29 cellular contexts compared by ENCODE assay signal in genomic region chr17:71399649-71400048, GRCh38.
"Had no signal": no experiment of that assay in that cellular context is flagged by ENCODE, and none has a peak within 500 bp of the region (broad histone marks: within the 10 kb centered on the region; RNA-seq: fewer than 3 reads in every experiment).

No MANE protein-coding gene starts in this region.

- H3K27ac ChIP-seq: neutrophil, pancreas, prostate gland, right atrium auricular region, sigmoid colon, spleen, stomach, thoracic aorta, thyroid gland, tibial nerve, upper lobe of right lung, uterus had no signal

- H3K27me3 Mint-ChIP-seq: naive B cell; naive thymus-derived CD8-positive, alpha-beta T cell; natural killer cell treated with Interleukin-12 subunit alpha and Interleukin-12 subunit beta and Interleukin-15 and Interleukin-18, amount 100 ng/mL, for 72 hours; stimulated activated naive B cell treated with anti-CD40 and anti-IgM and Interleukin-4, amounts not matched to agents 10 μg/mL and 1 μg/mL and 100 μg/mL, for 72 hours; stimulated activated naive CD8-positive, alpha-beta T cell treated with anti-CD3 and anti-CD28 coated beads, Interleukin-15, Interleukin-2, amounts not matched to agents 100 ng/mL and 50 ng/mL, for 24 hours had no signal

- H3K4me3 ChIP-seq: pancreas, prostate gland, right atrium auricular region, sigmoid colon, spleen, stomach, thoracic aorta, thyroid gland, tibial nerve, upper lobe of right lung, uterus had no signal

- FAIRE-seq: pancreas, small intestine had no signal

- H3K4me1 Mint-ChIP-seq: naive B cell; naive thymus-derived CD8-positive, alpha-beta T cell; stimulated activated naive B cell treated with anti-CD40 and anti-IgM and Interleukin-4, amounts not matched to agents 10 μg/mL and 1 μg/mL and 100 μg/mL, for 72 hours had no signal

- H3K27me3 ChIP-seq: neutrophil, pancreas, right atrium auricular region, sigmoid colon, spleen, stomach, thyroid gland, tibial nerve, upper lobe of right lung, uterus had no signal

- ATAC-seq: naive thymus-derived CD8-positive, alpha-beta T cell; natural killer cell treated with Interleukin-12 subunit alpha and Interleukin-12 subunit beta and Interleukin-15 and Interleukin-18, amount 100 ng/mL, for 72 hours; pancreas; stimulated activated naive B cell treated with anti-CD40 and anti-IgM and Interleukin-4, amounts not matched to agents 10 μg/mL and 1 μg/mL and 100 μg/mL, for 72 hours; upper lobe of right lung had no signal

- H3K36me3 Mint-ChIP-seq: naive B cell; naive thymus-derived CD8-positive, alpha-beta T cell; natural killer cell treated with Interleukin-12 subunit alpha and Interleukin-12 subunit beta and Interleukin-15 and Interleukin-18, amount 100 ng/mL, for 72 hours; stimulated activated naive B cell treated with anti-CD40 and anti-IgM and Interleukin-4, amounts not matched to agents 10 μg/mL and 1 μg/mL and 100 μg/mL, for 72 hours; type B pancreatic cell had no signal

- H3K9me3 Mint-ChIP-seq: nephron progenitor cell, type B pancreatic cell had no signal

- DNase-seq: naive B cell; naive thymus-derived CD8-positive, alpha-beta T cell; nephron progenitor cell; nucleus accumbens; pancreas; retina; sigmoid colon; small intestine; spleen; stimulated activated CD4-positive, alpha-beta T cell treated with anti-CD3 and anti-CD28 coated beads, Interleukin-12 subunit alpha, Interleukin-12 subunit beta, amount 100 ng/mL, for 4 hours; stimulated activated CD4-positive, alpha-beta T cell treated with anti-CD3 and anti-CD28 coated beads, Interleukin-1b, Interleukin-23, amount 100 ng/mL, for 48 hours; stimulated activated CD4-positive, alpha-beta T cell treated with anti-CD3 and anti-CD28 coated beads, Interleukin-4, amount 100 ng/mL, for 1 hour; stimulated activated CD4-positive, alpha-beta T cell treated with anti-CD3 and anti-CD28 coated beads, Interleukin-4, amount 100 ng/mL, for 4 hours; stimulated activated CD8-positive, alpha-beta memory T cell treated with anti-CD3 and anti-CD28 coated beads, Interleukin-4, amount 100 ng/mL, for 48 hours; stimulated activated naive B cell treated with anti-CD40 and anti-IgM and Interleukin-4, amounts not matched to agents 10 μg/mL and 1 μg/mL and 100 μg/mL, for 72 hours; stimulated activated naive CD4-positive, alpha-beta T cell treated with Interleukin-2 at 50 U/mL for 16 hours; stomach; thyroid gland; upper lobe of right lung; uterus had no signal

- H3K4me1 ChIP-seq: pancreas, prostate gland, right atrium auricular region, sigmoid colon, spleen, stomach, thyroid gland, tibial nerve, upper lobe of right lung, uterus had no signal

- H3K36me3 ChIP-seq: neutrophil, pancreas, prostate gland, right atrium auricular region, sigmoid colon, spleen, stomach, thoracic aorta, thyroid gland, tibial nerve, upper lobe of right lung, uterus had no signal

- H3K27ac Mint-ChIP-seq: naive B cell; naive thymus-derived CD8-positive, alpha-beta T cell; natural killer cell treated with Interleukin-12 subunit alpha and Interleukin-12 subunit beta and Interleukin-15 and Interleukin-18, amount 100 ng/mL, for 72 hours; stimulated activated naive B cell treated with anti-CD40 and anti-IgM and Interleukin-4, amounts not matched to agents 10 μg/mL and 1 μg/mL and 100 μg/mL, for 72 hours; stimulated activated naive CD8-positive, alpha-beta T cell treated with anti-CD3 and anti-CD28 coated beads, Interleukin-15, Interleukin-2, amounts not matched to agents 100 ng/mL and 50 ng/mL, for 24 hours; type B pancreatic cell had no signal

- H3K9me3 ChIP-seq: neutrophil, pancreas, prostate gland, right atrium auricular region, spleen, stomach, thoracic aorta, thyroid gland, tibial nerve, upper lobe of right lung, uterus had no signal

- H3K4me3 Mint-ChIP-seq: naive B cell; naive thymus-derived CD8-positive, alpha-beta T cell; natural killer cell treated with Interleukin-12 subunit alpha and Interleukin-12 subunit beta and Interleukin-15 and Interleukin-18, amount 100 ng/mL, for 72 hours; nephron progenitor cell; neural crest cell; stimulated activated naive B cell treated with anti-CD40 and anti-IgM and Interleukin-4, amounts not matched to agents 10 μg/mL and 1 μg/mL and 100 μg/mL, for 72 hours; stimulated activated naive CD8-positive, alpha-beta T cell treated with anti-CD3 and anti-CD28 coated beads, Interleukin-15, Interleukin-2, amounts not matched to agents 100 ng/mL and 50 ng/mL, for 24 hours had no signal
